14 cellular contexts compared by ENCODE assay signal in the genomic region with DNA sequence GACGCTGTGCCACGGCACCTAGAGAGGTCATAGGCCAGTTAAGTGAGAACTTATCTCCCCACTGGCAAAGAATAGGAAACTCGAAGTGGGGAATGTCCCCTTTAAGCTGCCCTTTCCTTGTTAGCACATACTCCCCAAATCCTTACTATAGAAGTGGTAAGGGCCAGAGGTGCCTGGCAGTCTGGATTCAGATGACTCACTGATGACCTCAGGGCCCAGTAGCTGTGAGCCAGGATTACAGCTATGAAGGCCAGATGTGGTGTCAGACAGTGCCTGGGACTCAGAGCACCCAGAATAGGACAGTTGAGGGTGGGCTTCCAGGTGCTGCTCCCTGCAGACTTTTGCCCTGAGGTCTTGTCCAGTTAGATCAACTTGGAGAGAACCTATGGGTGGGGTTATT. TPM values are rescaled to one million over a fixed set of nuclear protein-coding genes. Genes with fewer than 3 reads are reported as not detected.
A peak's percentile ranks its signal among the peaks of the same experiment; 100 is the strongest.
DNase-seq lines count a peak whose midpoint lies in the region; ATAC-seq, FAIRE-seq and TF ChIP-seq lines count a peak whose summit lies in the region.
"Had no signal": no experiment of that assay in that cellular context is flagged by ENCODE, and none has a peak within 500 bp of the region (broad histone marks: within the 10 kb centered on the region; RNA-seq: fewer than 3 reads in every experiment).

No MANE protein-coding gene starts in this region.

- peak overlapping the region; percentile 39 for H3K9ac ChIP-seq in astrocyte (ENCODE audit: low read length)

- peak; percentile 30 for DNase-seq in AG04450 (ENCODE audit: low read depth, low spot score)
- peak; percentile 86 for DNase-seq in H54 (ENCODE audit: insufficient read length, low spot score)
- peak; percentile 64 for DNase-seq in astrocyte (ENCODE audit: low read depth)
- no peak for DNase-seq in left lung
- DNase-seq in activated effector memory CD4-positive, alpha-beta T cell treated with anti-CD3 and anti-CD28 coated beads, Interleukin-2, amount 50 U/mL, for 16 hours = no peak
- no peak for DNase-seq in foreskin melanocyte
- DNase-seq in RPMI8226 = no peak
- DNase-seq in GM19240 (ENCODE audit: insufficient read length, low spot score) = no peak
- DNase-seq: activated effector memory CD4-positive, alpha-beta T cell treated with Interleukin-2 at 50 U/mL for 16 hours; effector memory CD8-positive, alpha-beta T cell; kidney; NCI-H1048; ovary had no signal

- H3K4me1 ChIP-seq in astrocyte (ENCODE audit: insufficient read depth, low read length) = peaks cover 8% of the 10 kb centered on the region
- H3K4me1 ChIP-seq in left lung = no peaks in the 10 kb centered on the region

- H3K9me3 Mint-ChIP-seq in astrocyte (ENCODE audit: unreplicated experiment) = no peaks in the 10 kb centered on the region
- H3K9me3 Mint-ChIP-seq: effector memory CD8-positive, alpha-beta T cell had no signal

- H3K27ac ChIP-seq in AG04450 (ENCODE audit: low read depth, low read length) = no peak overlapping the region
- H3K27ac ChIP-seq in astrocyte (ENCODE audit: low read depth, low read length) = no peak overlapping the region
- H3K27ac ChIP-seq in left lung = no peak overlapping the region
- H3K27ac ChIP-seq: ovary, VCaP had no signal

- H3K4me1 Mint-ChIP-seq in astrocyte (ENCODE audit: low read depth, unreplicated experiment) = peaks cover 37% of the 10 kb centered on the region

- peak; percentile 57 for ATAC-seq in left lung
- ATAC-seq: effector memory CD8-positive, alpha-beta T cell had no signal

- TF ChIP-seq CTCF in AG04450 (IDR thresholded peaks at IDR 0.05; ENCODE audit: low read depth, low read length) = no peak
- TF ChIP-seq CTCF in astrocyte (IDR thresholded peaks at IDR 0.05; ENCODE audit: insufficient read depth, low read depth, low read length) = no peak
- no peak for TF ChIP-seq CTCF in left lung (IDR thresholded peaks at IDR 0.05)

- intact Hi-C loops in left lung (cut with DNase I) = no loop called here

- peak overlapping the region; percentile 89 for H3K27ac Mint-ChIP-seq in astrocyte (ENCODE audit: unreplicated experiment)

- no peaks in the 10 kb centered on the region for H3K9me3 ChIP-seq in AG04450 (ENCODE audit: control insufficient read depth, insufficient read depth, low read length)
- no peaks in the 10 kb centered on the region for H3K9me3 ChIP-seq in astrocyte (ENCODE audit: insufficient read depth, low read depth, low read length)
- H3K9me3 ChIP-seq in left lung = no peaks in the 10 kb centered on the region
- H3K9me3 ChIP-seq: ovary had no signal

- H3K4me3 Mint-ChIP-seq in astrocyte (ENCODE audit: unreplicated experiment) = no peak overlapping the region
- H3K4me3 Mint-ChIP-seq: effector memory CD8-positive, alpha-beta T cell had no signal

- peaks cover 40% of the 10 kb centered on the region for H3K36me3 ChIP-seq in astrocyte (ENCODE audit: insufficient read depth, low read length)
- peaks cover 0 to 80% of the 10 kb centered on the region in 2 donors for H3K36me3 ChIP-seq in left lung
- H3K36me3 ChIP-seq: ovary had no signal

- H4K20me1 ChIP-seq in astrocyte (ENCODE audit: insufficient read depth, low read length) = peaks cover 66% of the 10 kb centered on the region

- no peak overlapping the region for H2AFZ ChIP-seq in astrocyte (ENCODE audit: low read depth, low read length)

- no peak for TF ChIP-seq POLR2A in H54 (IDR thresholded peaks at IDR 0.05; ENCODE audit: low read depth, low read length)

- H3K4me3 ChIP-seq in AG04450 (ENCODE audit: low read depth, low read length) = no peak overlapping the region
- no peak overlapping the region for H3K4me3 ChIP-seq in astrocyte (ENCODE audit: insufficient read depth, low read depth, low read length)
- no peak overlapping the region for H3K4me3 ChIP-seq in left lung
- H3K4me3 ChIP-seq: ovary had no signal

- POLR2A ChIA-PET in AG04450 (lab: Yijun Ruan, JAX) = no interaction called here

- no peaks in the 10 kb centered on the region for H3K27me3 Mint-ChIP-seq in astrocyte (ENCODE audit: low read depth, unreplicated experiment)
- H3K27me3 Mint-ChIP-seq: effector memory CD8-positive, alpha-beta T cell had no signal

- no peaks in the 10 kb centered on the region for H3K27me3 ChIP-seq in AG04450 (ENCODE audit: control insufficient read depth, insufficient read depth, low read length)
- no peaks in the 10 kb centered on the region for H3K27me3 ChIP-seq in astrocyte (ENCODE audit: insufficient read depth, low read length)
- no peaks in the 10 kb centered on the region for H3K27me3 ChIP-seq in left lung
- H3K27me3 ChIP-seq: ovary had no signal

- peaks cover 65% of the 10 kb centered on the region for H3K36me3 Mint-ChIP-seq in astrocyte (ENCODE audit: low read depth, unreplicated experiment)

- H3K4me2 ChIP-seq in astrocyte (ENCODE audit: low read length) = no peak overlapping the region

- peaks cover 6% of the 10 kb centered on the region for H3K79me2 ChIP-seq in astrocyte (ENCODE audit: insufficient read depth, low read length)

- FAIRE-seq in H54 (lab: Jason Lieb, UNC) (peak; percentile 78), astrocyte (lab: Jason Lieb, UNC) (peak; percentile 52)
- FAIRE-seq: kidney had no signal

- CTCF ChIA-PET in AG04450 (lab: Charles Lee) = no interaction called here

RNA-seq across cellular contexts. Expression of gene PDIA5, which starts 37.7 kb away (rescaled TPM):
- polyA plus RNA-seq in AG04450 (2011; rRNA removed) = 33.1 and 35.5 TPM in 2 replicates
- polyA minus RNA-seq in AG04450 (2011; rRNA and poly(A)+ RNA removed) = 16.9 and 19.4 TPM in 2 replicates
- total RNA-seq in astrocyte (77.5 and 86.5 TPM in 2 replicates), left lung (10 to 100 TPM; 30.3 to 44.8 TPM)

Comparison
In these comparisons a context has a peak if more than half of its experiments do, and no peak if none do; other contexts are left out.
1. DNase-seq: peak in AG04450 (single experiment), H54 (single experiment) and astrocyte (single experiment); none in left lung (0 of 2), activated effector memory CD4-positive, alpha-beta T cell treated with anti-CD3 and anti-CD28 coated beads, Interleukin-2, amount 50 U/mL, for 16 hours (single experiment), foreskin melanocyte (single experiment), RPMI8226 (single experiment) and GM19240 (single experiment).